ENCODE assay signal across 31 cellular contexts in the genomic region with DNA sequence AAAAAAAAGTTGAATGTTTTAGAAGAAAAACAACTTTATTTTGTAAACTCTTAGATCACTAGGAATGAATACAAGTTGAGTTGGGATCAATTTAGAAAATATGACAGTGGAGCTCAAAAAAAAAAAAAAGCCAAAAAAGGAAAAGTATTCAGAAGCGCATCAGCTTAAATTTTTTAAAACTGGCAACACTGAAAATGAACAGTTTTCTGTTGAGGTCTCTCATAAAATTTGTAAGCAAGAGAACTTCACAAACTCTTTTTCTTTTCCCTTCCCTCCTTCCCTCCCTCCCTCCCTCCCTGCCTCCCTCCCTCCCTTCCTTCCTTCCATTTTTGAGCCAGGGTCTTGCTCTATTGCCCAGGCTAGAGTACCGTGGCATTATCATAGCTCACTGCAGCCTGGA.
"Had no signal": no experiment of that assay in that cellular context is flagged by ENCODE, and none has a peak within 500 bp of the region (broad histone marks: within the 10 kb centered on the region; RNA-seq: fewer than 3 reads in every experiment).

No MANE protein-coding gene starts in this region.

- H3K4me1 Mint-ChIP-seq: nephron had no signal

- H3K9me3 Mint-ChIP-seq: naive thymus-derived CD4-positive, alpha-beta T cell; natural killer cell; nephron; neural progenitor cell; stimulated activated memory B cell treated with anti-CD40 and anti-IgM and Interleukin-4, amounts not matched to agents 10 μg/mL and 1 μg/mL and 100 μg/mL, for 72 hours; stimulated activated naive CD8-positive, alpha-beta T cell treated with anti-CD3 and anti-CD28 coated beads, Interleukin-15, Interleukin-2, amounts not matched to agents 100 ng/mL and 50 ng/mL, for 24 hours; type B pancreatic cell had no signal

- H3K27me3 Mint-ChIP-seq: naive thymus-derived CD4-positive, alpha-beta T cell; progenitor cell of endocrine pancreas; stimulated activated memory B cell treated with anti-CD40 and anti-IgM and Interleukin-4, amounts not matched to agents 10 μg/mL and 1 μg/mL and 100 μg/mL, for 72 hours; stimulated activated naive CD8-positive, alpha-beta T cell treated with anti-CD3 and anti-CD28 coated beads, Interleukin-15, Interleukin-2, amounts not matched to agents 100 ng/mL and 50 ng/mL, for 24 hours; type B pancreatic cell had no signal

- H3K4me2 ChIP-seq: neural progenitor cell, smooth muscle cell had no signal

- H3K4me3 Mint-ChIP-seq: naive thymus-derived CD4-positive, alpha-beta T cell; natural killer cell; nephron; neural progenitor cell; stimulated activated memory B cell treated with anti-CD40 and anti-IgM and Interleukin-4, amounts not matched to agents 10 μg/mL and 1 μg/mL and 100 μg/mL, for 72 hours; stimulated activated naive CD8-positive, alpha-beta T cell treated with anti-CD3 and anti-CD28 coated beads, Interleukin-15, Interleukin-2, amounts not matched to agents 100 ng/mL and 50 ng/mL, for 24 hours; type B pancreatic cell had no signal

- H3K9ac ChIP-seq: neural progenitor cell, parathyroid adenoma had no signal

- ATAC-seq: naive thymus-derived CD4-positive, alpha-beta T cell; natural killer cell; psoas muscle; right cardiac atrium; sciatic nerve; stimulated activated memory B cell treated with anti-CD40 and anti-IgM and Interleukin-4, amounts not matched to agents 10 μg/mL and 1 μg/mL and 100 μg/mL, for 72 hours; upper lobe of right lung had no signal

- H3K4me1 ChIP-seq: parathyroid adenoma, psoas muscle, spleen, testis, tibial artery, upper lobe of right lung, uterus had no signal

- H3K27ac Mint-ChIP-seq: naive thymus-derived CD4-positive, alpha-beta T cell; natural killer cell; nephron; neural progenitor cell; progenitor cell of endocrine pancreas; stimulated activated naive CD8-positive, alpha-beta T cell treated with anti-CD3 and anti-CD28 coated beads, Interleukin-15, Interleukin-2, amounts not matched to agents 100 ng/mL and 50 ng/mL, for 24 hours; type B pancreatic cell had no signal

- DNase-seq: naive thymus-derived CD4-positive, alpha-beta T cell; natural killer cell; occipital lobe; ovary; posterior cingulate gyrus; psoas muscle; right cardiac atrium; spleen; stimulated activated CD4-positive, alpha-beta T cell treated with anti-CD3 and anti-CD28 coated beads, Interleukin-12 subunit alpha, Interleukin-12 subunit beta, amount 100 ng/mL, for 4 hours; stimulated activated CD4-positive, alpha-beta T cell treated with anti-CD3 and anti-CD28 coated beads, Interleukin-1b, Interleukin-23, amount 100 ng/mL, for 48 hours; stimulated activated CD4-positive, alpha-beta T cell treated with anti-CD3 and anti-CD28 coated beads, Interleukin-4, amount 100 ng/mL, for 1 hour; stimulated activated CD4-positive, alpha-beta T cell treated with anti-CD3 and anti-CD28 coated beads, Interleukin-4, amount 100 ng/mL, for 4 hours; stimulated activated CD8-positive, alpha-beta memory T cell treated with anti-CD3 and anti-CD28 coated beads, Interleukin-4, amount 100 ng/mL, for 48 hours; stimulated activated naive CD4-positive, alpha-beta T cell treated with Interleukin-2 at 50 U/mL for 16 hours; substantia nigra; testis; tibial artery; transverse colon; upper lobe of right lung; uterus had no signal

- H3K9me3 ChIP-seq: ovary, psoas muscle, spleen, suprapubic skin, testis, tibial artery, transverse colon, upper lobe of right lung, uterus had no signal

- H2AFZ ChIP-seq: neural progenitor cell, parathyroid adenoma had no signal

- H3K27ac ChIP-seq: neural progenitor cell, ovary, parathyroid adenoma, psoas muscle, skin epidermis, spleen, suprapubic skin, testis, tibial artery, upper lobe of right lung had no signal

- H3K36me3 ChIP-seq: neural progenitor cell, ovary, spleen, suprapubic skin, tibial artery, transverse colon, upper lobe of right lung, uterus had no signal

- H3K79me2 ChIP-seq: parathyroid adenoma had no signal

- H3K4me3 ChIP-seq: neural progenitor cell, ovary, psoas muscle, skin epidermis, smooth muscle cell, spleen, suprapubic skin, testis, tibial artery, transverse colon, upper lobe of right lung, uterus had no signal

- H3K36me3 Mint-ChIP-seq: naive thymus-derived CD4-positive, alpha-beta T cell; natural killer cell; neural progenitor cell; stimulated activated memory B cell treated with anti-CD40 and anti-IgM and Interleukin-4, amounts not matched to agents 10 μg/mL and 1 μg/mL and 100 μg/mL, for 72 hours; type B pancreatic cell had no signal

- H3K27me3 ChIP-seq: neural progenitor cell, ovary, spleen, suprapubic skin, testis, tibial artery, transverse colon, upper lobe of right lung, uterus had no signal
